12 cellular contexts compared by ENCODE assay signal in genomic region chr11:63940786-63941185, GRCh38. TPM values are rescaled to one million over a fixed set of nuclear protein-coding genes. Genes with fewer than 3 reads are reported as not detected.
DNase-seq lines count a peak whose midpoint lies in the region; ATAC-seq and TF ChIP-seq lines count a peak whose summit lies in the region.
"Had no signal": no experiment of that assay in that cellular context is flagged by ENCODE, and none has a peak within 500 bp of the region (broad histone marks: within the 10 kb centered on the region; RNA-seq: fewer than 3 reads in every experiment).

No MANE protein-coding gene starts in this region.

- no peaks in the 10 kb centered on the region for H3K36me3 ChIP-seq in right atrium auricular region
- H3K36me3 ChIP-seq in Panc1 (ENCODE audit: control insufficient read depth, insufficient read depth, low read length): no peaks in the 10 kb centered on the region
- no peaks in the 10 kb centered on the region for H3K36me3 ChIP-seq in transverse colon

- H3K4me1 ChIP-seq in right atrium auricular region: peaks cover 0 to 56% of the 10 kb centered on the region in 2 donors
- peaks cover 26% of the 10 kb centered on the region for H3K4me1 ChIP-seq in Panc1 (ENCODE audit: control insufficient read depth, insufficient read depth, low read length)
- H3K4me1 ChIP-seq in transverse colon: peaks cover 12 to 62% (median 28%) of the 10 kb centered on the region in 4 donors

- peak overlapping the region; percentile 48 for H3K4me3 Mint-ChIP-seq in endothelial cell (ENCODE audit: unreplicated experiment)

- peaks cover 14% of the 10 kb centered on the region for H3K4me1 Mint-ChIP-seq in endothelial cell (ENCODE audit: unreplicated experiment)

- intact Hi-C loops in left ventricle myocardium superior (cut with micrococcal nuclease) (no loop called here), Panc1 (cut with micrococcal nuclease; ENCODE audit: unreplicated experiment) (no loop called here), transverse colon (cut with DNase I; ENCODE audit: low total_unique reads) (loop anchor here (2.0 kb wide), 1 partner anchor 174 kb away; no protein-coding TSS in a partner anchor), sciatic nerve (cut with DNase I) (no loop called here)

- WGBS in transverse colon (ENCODE audit: low coverage in 1 of 2), 2 donors: 81 to 83% methylated on average over 6 of the region's 6 CpGs

- CTCF ChIA-PET in Panc1 (lab: Charles Lee): no interaction called here

- ATAC-seq in left ventricle myocardium superior (no peak), Panc1 (no peak), sciatic nerve (no peak)

- BruUV-seq in Panc1 (replicated peaks; lab: Mats Ljungman, UMichigan): TSS peak; percentile 81

- no peaks in the 10 kb centered on the region for H3K36me3 Mint-ChIP-seq in endothelial cell (ENCODE audit: low read depth, unreplicated experiment)

- H3K27ac ChIP-seq in right atrium auricular region: peak overlapping the region; percentile 69 to 85
- peak overlapping the region; percentile 24; the same call in 1 of the 2 replicates for H3K27ac ChIP-seq in Panc1 (ENCODE audit: low read length)
- H3K27ac ChIP-seq in transverse colon: peak overlapping the region in 1 of 4 donors; percentile 20

- H3K9me3 ChIP-seq in right atrium auricular region (no peaks in the 10 kb centered on the region), Panc1 (ENCODE audit: control insufficient read depth, insufficient read depth, low read depth, low read length) (no peaks in the 10 kb centered on the region), transverse colon (no peaks in the 10 kb centered on the region)
- H3K9me3 ChIP-seq: SK-N-SH had no signal

- H3K27me3 ChIP-seq in right atrium auricular region (no peaks in the 10 kb centered on the region), Panc1 (ENCODE audit: control insufficient read depth, insufficient read depth, low read length) (no peaks in the 10 kb centered on the region), transverse colon (no peaks in the 10 kb centered on the region)
- H3K27me3 ChIP-seq: dorsolateral prefrontal cortex had no signal

- no peak for TF ChIP-seq CTCF in right atrium auricular region (IDR thresholded peaks at IDR 0.05)
- TF ChIP-seq CTCF in Panc1 (IDR thresholded peaks at IDR 0.05): no peak
- TF ChIP-seq CTCF in endothelial cell (IDR thresholded peaks at IDR 0.05; ENCODE audit: unreplicated experiment): no peak
- no peak for TF ChIP-seq CTCF in transverse colon (IDR thresholded peaks at IDR 0.05)

- no peaks in the 10 kb centered on the region for H3K9me3 Mint-ChIP-seq in endothelial cell (ENCODE audit: unreplicated experiment)

- DNase-seq in right atrium auricular region (ENCODE audit: low spot score) (no peak), left ventricle myocardium superior (no peak), Panc1 (ENCODE audit: low read depth, low spot score) (no peak), endothelial cell (ENCODE audit: low spot score) (no peak), superior temporal gyrus (ENCODE audit: extremely low spot score) (peak; percentile 15), transverse colon (no peak), OCI-M2 (lab: John Stamatoyannopoulos, UW; ENCODE audit: unreplicated experiment) (no peak), sciatic nerve (ENCODE audit: low spot score) (no peak)
- DNase-seq: dorsolateral prefrontal cortex; NCI-H2227 treated with DMSO at 0.1 percent for 48 hours; SK-N-SH; stimulated activated CD4-positive, alpha-beta T cell treated with anti-CD3 and anti-CD28 coated beads, Interleukin-1b, Interleukin-23, amount 100 ng/mL, for 48 hours had no signal

- POLR2A ChIA-PET in Panc1 (lab: Charles Lee): no interaction called here

- no peak for TF ChIP-seq EP300 in transverse colon (IDR thresholded peaks at IDR 0.05; ENCODE audit: low read depth)

- in situ Hi-C loops in Panc1 (cut with HindIII; ENCODE audit: low pct_unique_long_range_greater_than_20kb, low sequenced_read_pairs): no loop called here
- in situ Hi-C loops in transverse colon (cut with MboI; ENCODE audit: low pct_ligation_motif_present in 1 of 4, low pct_unique_long_range_greater_than_20kb in 1 of 4, low sequenced_read_pairs in 3 of 4): loop anchor here in 2 of 4 donors (10.0 kb wide), 2 partner anchors 106 to 176 kb away; partner anchors contain the start of genes MARK2 (in 2 of the 2) and ZFTA (in 1 of the 2)

- no peak for TF ChIP-seq POLR2A in transverse colon (IDR thresholded peaks at IDR 0.05)

- H3K27ac Mint-ChIP-seq in endothelial cell (ENCODE audit: unreplicated experiment): no peak overlapping the region

- peaks cover 4% of the 10 kb centered on the region for H3K27me3 Mint-ChIP-seq in endothelial cell (ENCODE audit: unreplicated experiment)

- H3K4me3 ChIP-seq in right atrium auricular region: peak overlapping the region in 1 of 2 donors; percentile 79
- no peak overlapping the region for H3K4me3 ChIP-seq in Panc1 (ENCODE audit: low read depth in 2 of 2, low read length in 2 of 2)
- H3K4me3 ChIP-seq in transverse colon: no peak overlapping the region

RNA-seq across cellular contexts. Expression of gene NAA40, which starts 2.0 kb away (rescaled TPM):
- total RNA-seq in right atrium auricular region (10 to 100 TPM; 15.4 to 25.5 TPM), left ventricle myocardium superior (26.5 TPM), Panc1 (2021; ENCODE audit: unreplicated experiment) (43.2 TPM), endothelial cell (ENCODE audit: unreplicated experiment) (48.2 TPM), transverse colon (10 to 100 TPM; 25.8 to 36.6 (median 34.3) TPM), sciatic nerve (14.5 TPM)
- polyA plus RNA-seq in Panc1 (2012; ENCODE audit: insufficient read length): 29.4 TPM

RNA-seq across cellular contexts. Expression of gene RCOR2, which starts 23.8 kb away (rescaled TPM):
- total RNA-seq in right atrium auricular region: 1 to 10 TPM in 1 of 2 donors, under 1 TPM in 1; 0.90 to 1.7 TPM
- 14.5 TPM for total RNA-seq in left ventricle myocardium superior
- total RNA-seq in Panc1 (2021; ENCODE audit: unreplicated experiment): 10.2 TPM
- polyA plus RNA-seq in Panc1 (2012; ENCODE audit: insufficient read length): 14.5 TPM
- 9.3 TPM for total RNA-seq in endothelial cell (ENCODE audit: unreplicated experiment)
- total RNA-seq in transverse colon: under 1 TPM in 2 of 4 donors, not detected in 2; 0.64 to 0.82 TPM
- total RNA-seq in sciatic nerve: 0.40 TPM

RNA-seq across cellular contexts. Expression of gene COX8A, which starts 33.6 kb away (rescaled TPM):
- 1,000 to 10,000 TPM in 1 of 2 donors, 100 to 1,000 TPM in 1; 830 to 1,057 TPM for total RNA-seq in right atrium auricular region
- 1,107 TPM for total RNA-seq in left ventricle myocardium superior
- total RNA-seq in Panc1 (2021; ENCODE audit: unreplicated experiment): 613 TPM
- 788 TPM for polyA plus RNA-seq in Panc1 (2012; ENCODE audit: insufficient read length)
- total RNA-seq in endothelial cell (ENCODE audit: unreplicated experiment): 188 TPM
- 1,000 to 10,000 TPM in 2 of 4 donors, 100 to 1,000 TPM in 2; 471 to 1,475 (median 1,057) TPM for total RNA-seq in transverse colon
- total RNA-seq in sciatic nerve: 118 TPM

RNA-seq across cellular contexts. Expression of gene OTUB1, which starts 45.5 kb away (rescaled TPM):
- total RNA-seq in right atrium auricular region: 10 to 100 TPM; 55.9 to 57.1 TPM
- 54.4 TPM for total RNA-seq in left ventricle myocardium superior
- 118 TPM for total RNA-seq in Panc1 (2021; ENCODE audit: unreplicated experiment)
- 169 TPM for polyA plus RNA-seq in Panc1 (2012; ENCODE audit: insufficient read length)
- total RNA-seq in endothelial cell (ENCODE audit: unreplicated experiment): 69.8 TPM
- 100 to 1,000 TPM in 1 of 4 donors, 10 to 100 TPM in 3; 52.7 to 114 (median 79.4) TPM for total RNA-seq in transverse colon
- 38.7 TPM for total RNA-seq in sciatic nerve
